8 cellular contexts compared by ENCODE assay signal in the genomic region with DNA sequence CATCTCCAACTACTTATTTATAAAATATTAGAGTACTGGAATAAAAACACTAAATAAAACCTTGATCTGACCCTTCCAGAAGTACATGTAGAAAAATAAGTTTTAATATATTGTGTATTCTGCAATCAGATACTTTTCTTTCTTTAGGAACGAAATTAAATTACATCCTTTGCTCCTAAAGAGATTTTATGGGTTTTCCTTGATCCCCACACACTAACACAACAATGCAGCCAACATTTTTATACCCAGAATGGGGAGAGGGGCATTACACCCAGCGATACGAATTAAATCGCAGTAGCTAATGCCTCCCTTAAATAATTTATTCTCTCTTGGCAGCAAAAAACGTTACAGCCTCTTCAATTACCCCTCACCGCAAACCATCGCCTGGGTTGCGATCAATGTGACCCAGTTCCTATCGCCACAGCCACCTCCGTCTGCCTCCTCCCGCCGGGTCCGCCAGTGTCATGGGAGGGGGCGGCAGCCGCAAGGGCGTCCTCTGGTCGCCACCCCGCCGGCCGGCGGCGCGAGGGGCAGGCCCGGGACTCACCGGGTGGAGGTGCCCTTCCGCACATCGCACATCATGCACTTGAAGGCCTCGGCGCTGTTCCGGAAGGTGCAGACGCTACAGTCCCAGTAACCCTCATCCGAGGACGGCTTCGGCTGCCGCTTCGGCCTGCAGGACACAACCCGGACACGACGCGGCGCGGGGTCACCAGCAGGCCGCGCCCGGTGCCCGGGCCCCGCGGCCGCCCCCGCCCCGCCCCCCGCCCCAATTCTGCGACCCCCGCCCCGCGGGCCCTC.
A peak's percentile ranks its signal among the peaks of the same experiment; 100 is the strongest.
DNase-seq lines count a peak whose midpoint lies in the region; ATAC-seq lines count a peak whose summit lies in the region.

No MANE protein-coding gene starts in this region.

- ATAC-seq in GM18861 (IDR thresholded peaks at IDR 0.05; ENCODE audit: unreplicated experiment) (peak; percentile 83), HG03066 (IDR thresholded peaks at IDR 0.05; ENCODE audit: low read depth, unreplicated experiment) (peak; percentile 76)

- DNase-seq in AG08395 (ENCODE audit: low spot score) (peak; percentile 72), NCI-H2171 (lab: John Stamatoyannopoulos, UW) (peak; percentile 46), islet precursor cell (peak; percentile 95)
- peak; percentile 34 to 58 (median 43) for DNase-seq in activated CD4-positive, CD25-positive, alpha-beta regulatory T cell (lab: John Stamatoyannopoulos, UW)
- peak; percentile 70 for DNase-seq in central memory CD4-positive, alpha-beta T cell
- DNase-seq in stimulated activated CD4-positive, alpha-beta T cell treated with anti-CD3 and anti-CD28 coated beads, Interleukin-15, amount 100 ng/mL, for 1 hour (ENCODE audit: low read depth in 1 of 2, low spot score in 1 of 2) = peak; percentile 43 to 45

Comparison
In these comparisons a context has a peak if more than half of its experiments do, and no peak if none do; other contexts are left out.
1. Peak in every context shown above with its lines: DNase-seq and ATAC-seq.
2. DNase-seq: peak in every context shown above with its lines; median percentile 95 in islet precursor cell; 72 in AG08395; 70 in central memory CD4-positive, alpha-beta T cell; 46 in NCI-H2171; 44 in stimulated activated CD4-positive, alpha-beta T cell treated with anti-CD3 and anti-CD28 coated beads, Interleukin-15, amount 100 ng/mL, for 1 hour; 43 in activated CD4-positive, CD25-positive, alpha-beta regulatory T cell.